In genomic region chr6:32413427-32414047, GRCh38 we compare ENCODE assay signal across 9 cellular contexts. TPM values are rescaled to one million over a fixed set of nuclear protein-coding genes. Genes with fewer than 3 reads are reported as not detected.
DNase-seq lines count a peak whose midpoint lies in the region; ATAC-seq, FAIRE-seq and TF ChIP-seq lines count a peak whose summit lies in the region.
"Had no signal": no experiment of that assay in that cellular context is flagged by ENCODE, and none has a peak within 500 bp of the region (broad histone marks: within the 10 kb centered on the region; RNA-seq: fewer than 3 reads in every experiment).

No MANE protein-coding gene starts in this region.

- peak overlapping the region; percentile 40; the same call in 1 of the 2 replicates for H2AFZ ChIP-seq in GM12878 (ENCODE audit: control insufficient read depth, low read depth, low read length)
- no peak overlapping the region for H2AFZ ChIP-seq in smooth muscle cell (ENCODE audit: low read depth)

- no peak for TF ChIP-seq POLR2A in GM12891 (IDR thresholded peaks at IDR 0.05; ENCODE audit: low read depth, low read length)
- no peak for TF ChIP-seq POLR2A in GM12878 (IDR thresholded peaks at IDR 0.05; ENCODE audit: low read depth, low read length)

- H3K79me2 ChIP-seq in GM12878 (ENCODE audit: control insufficient read depth, insufficient read depth, low read length), result no peaks in the 10 kb centered on the region
- no peaks in the 10 kb centered on the region for H3K79me2 ChIP-seq in smooth muscle cell (ENCODE audit: low read depth)

- 2% methylated on average over 11 of the region's 11 CpGs for WGBS in GM12878 (ENCODE audit: insufficient coverage, insufficient replicate concordance, low lambda C conversion rate, missing lambda C conversion rate)
- 10% methylated on average over 11 of the region's 11 CpGs for WGBS in smooth muscle cell (ENCODE audit: low lambda C conversion rate)

- peak; percentile 83 for TF ChIP-seq RAD21 in GM12878 (IDR thresholded peaks at IDR 0.05; ENCODE audit: insufficient read depth, low read depth, low read length)

- POLR2A ChIA-PET in GM12878 (lab: Charles Lee), result interaction anchor here (1.4 kb wide), 1 partner anchor 455 kb away, joined by 3 read pairs; no protein-coding TSS in a partner anchor

- TF ChIP-seq EP300 in GM12878 (IDR thresholded peaks at IDR 0.05; ENCODE audit: borderline replicate concordance in 1 of 2, control insufficient read depth in 1 of 2, low read depth in 2 of 2, low read length in 2 of 2), result no peak

- no TSS peak for BruUV-seq in GM12878 (replicated peaks; lab: Mats Ljungman, UMichigan)

- no peaks in the 10 kb centered on the region for H3K36me3 ChIP-seq in GM12878 (ENCODE audit: control insufficient read depth in 2 of 2, insufficient read depth in 2 of 2, low read length in 1 of 2)
- H3K36me3 ChIP-seq in smooth muscle cell (ENCODE audit: low read depth), result no peaks in the 10 kb centered on the region

- peak; percentile 35 for DNase-seq in GM12891 (ENCODE audit: insufficient read length, low spot score)
- DNase-seq in NCI-H187 treated with DMSO at 0.1 percent for 48 hours (lab: John Stamatoyannopoulos, UW), result peak; percentile 61
- DNase-seq in UCSD-AML1 (lab: John Stamatoyannopoulos, UW; ENCODE audit: unreplicated experiment), result peak; percentile 62
- DNase-seq in GM12878 (ENCODE audit: low read depth, low spot score), result peak; percentile 40
- peak; percentile 61 for DNase-seq in iPS DF 19.7 (ENCODE audit: low read depth, low spot score)
- peak; percentile 36 for DNase-seq in smooth muscle cell (lab: John Stamatoyannopoulos, UW; ENCODE audit: unreplicated experiment)

- FAIRE-seq in GM12891 (lab: Jason Lieb, UNC), result peak; percentile 97
- FAIRE-seq in GM12878 (lab: Jason Lieb, UNC), result peak; percentile 96

- no peaks in the 10 kb centered on the region for H3F3A ChIP-seq in smooth muscle cell (ENCODE audit: low read depth)

- in situ Hi-C loops in GM12878 (cut with MboI), result loop anchor here (5.0 kb wide), 3 partner anchors 166 to 454 kb away; no protein-coding TSS in a partner anchor

- H3K9me3 ChIP-seq in GM12878 (replicated peaks; ENCODE audit: control insufficient read depth, insufficient read depth, low read length) (no peaks in the 10 kb centered on the region), smooth muscle cell (replicated peaks; ENCODE audit: low read depth) (no peaks in the 10 kb centered on the region)

- H3K27ac ChIP-seq in 22Rv1 (no peak overlapping the region), GM12878 (ENCODE audit: control insufficient read depth, insufficient read depth) (no peak overlapping the region), smooth muscle cell (ENCODE audit: low read depth) (no peak overlapping the region)

- CTCF ChIA-PET in GM12878 (lab: Yijun Ruan, JAX), result interaction anchor here (0.6 to 11.1 kb wide), 44 partner anchors 10 to 550 kb away, joined by 3 to 200 read pairs (median 4); partner anchors contain the start of genes HLA-DQB1 and TAP2

- H3K9ac ChIP-seq in GM12878 (ENCODE audit: control insufficient read depth, insufficient read depth, low read length), result no peak overlapping the region
- H3K9ac ChIP-seq in smooth muscle cell (ENCODE audit: low read depth), result no peak overlapping the region

- ATAC-seq in GM12878 (peak; percentile 94), GM21723 (IDR thresholded peaks at IDR 0.05; ENCODE audit: unreplicated experiment) (no peak)

- SMC1A ChIA-PET in GM12878 (lab: Charles Lee; ENCODE audit: uncharacterized antibody, unreplicated experiment), result interaction anchor here (0.6 to 6.5 kb wide), 35 partner anchors 9 to 571 kb away, joined by 3 to 99 read pairs (median 4); partner anchors contain the start of gene TAP2

- no peaks in the 10 kb centered on the region for H3K4me1 ChIP-seq in GM12878 (ENCODE audit: control insufficient read depth, insufficient read depth, low read length)
- no peaks in the 10 kb centered on the region for H3K4me1 ChIP-seq in smooth muscle cell (ENCODE audit: low read depth)

- H3K4me3 ChIP-seq in GM12878 (no peak overlapping the region), smooth muscle cell (no peak overlapping the region)

- no peak overlapping the region; the same call in 1 of the 2 replicates for H3K4me2 ChIP-seq in GM12878 (ENCODE audit: control insufficient read depth, insufficient read depth)
- no peak overlapping the region for H3K4me2 ChIP-seq in smooth muscle cell

- RAD21 ChIA-PET in GM12878 (lab: Charles Lee; ENCODE audit: unreplicated experiment), result interaction anchor here (0.6 to 7.5 kb wide), 19 partner anchors 11 to 455 kb away, joined by 3 to 72 read pairs (median 6); no protein-coding TSS in a partner anchor

- TF ChIP-seq CTCF in 22Rv1 (IDR thresholded peaks at IDR 0.05), result peak; percentile 97
- TF ChIP-seq CTCF in GM12878 (IDR thresholded peaks at IDR 0.05 in 2 of 3, conservative IDR thresholded peaks at IDR 0.05 in 1 of 3; ENCODE audit: control insufficient read depth in 2 of 3, extremely low read depth in 1 of 3, insufficient read depth in 1 of 3, low read depth in 3 of 3, low read length in 3 of 3), result peak; percentile 84 to 96 (median 94)
- TF ChIP-seq CTCF in smooth muscle cell (IDR thresholded peaks at IDR 0.05; ENCODE audit: borderline replicate concordance, insufficient read depth, poor library complexity, severe bottlenecking), result peak; percentile 89

- intact Hi-C loops in GM12878 (cut with micrococcal nuclease; ENCODE audit: unreplicated experiment), result loop anchor here (1.0 to 5.0 kb wide), 5 partner anchors 168 to 454 kb away; no protein-coding TSS in a partner anchor

- H4K20me1 ChIP-seq in GM12878 (ENCODE audit: control insufficient read depth, insufficient read depth) (no peaks in the 10 kb centered on the region), smooth muscle cell (ENCODE audit: low read depth) (no peaks in the 10 kb centered on the region)

- H3K27me3 ChIP-seq in GM12878 (replicated peaks in 1 of 2; ENCODE audit: control insufficient read depth in 2 of 2, insufficient read depth in 2 of 2, low read length in 1 of 2) (no peaks in the 10 kb centered on the region; a peak in 2 of 4 replicates), smooth muscle cell (ENCODE audit: low read depth) (peaks cover 41% of the 10 kb centered on the region)

RNA-seq across cellular contexts. Expression of gene BTNL2, which starts 6.6 kb away (rescaled TPM):
- not detected for polyA plus RNA-seq in GM12891 (2012; ENCODE audit: low read depth, missing spikeins)
- total RNA-seq in GM12878 (2013; cell fraction: nucleolus; rRNA removed), result not detected in 2 replicates
- total RNA-seq in GM12878 (2014; rRNA removed) (0.11 TPM in 1 of 2 replicates, not detected in the other), GM12878 (2014; rRNA removed; fragmentation: Illumina TruSeq; extraction: Trizol) (not detected in 2 replicates), GM12878 (2021) (0.26 TPM in 1 of 2 replicates, not detected in the other), smooth muscle cell (not detected in 2 replicates)
- not detected for polyA plus RNA-seq in GM12878 (2011; ENCODE audit: low read depth)
- polyA plus RNA-seq in GM12878 (2011; rRNA removed) (0.20 TPM in 1 of 2 replicates, not detected in the other), GM12878 (2014; fragmentation: Illumina TruSeq; extraction: Trizol) (not detected in 2 replicates), GM12878 (2014; fragmentation: Nextera tagmentation; extraction: Ambion mirVana) (under 1 TPM in 1 of 2 experiments, not detected in 1; 0.29 TPM), GM12878 (2014; rRNA removed) (0.26 TPM in 1 of 2 replicates, not detected in the other), GM12878 (2016; fragmentation: Nextera tagmentation; extraction: Ambion mirVana) (not detected), smooth muscle cell (not detected in 2 replicates)
- 0.15 TPM in 1 of 2 replicates, not detected in the other for polyA plus RNA-seq in GM12878 (2011; cell fraction: cytosol; rRNA removed)
- polyA plus RNA-seq in GM12878 (2011; cell fraction: nucleus; rRNA removed), result 0.76 and 0.82 TPM in 2 replicates
- not detected in 2 replicates for polyA plus RNA-seq in GM12878 (2012)
- polyA minus RNA-seq in GM12878 (2011; rRNA and poly(A)+ RNA removed), result 0.59 TPM in 1 of 2 replicates, not detected in the other
- not detected in 2 replicates for polyA minus RNA-seq in GM12878 (2011; cell fraction: cytosol; rRNA and poly(A)+ RNA removed)
- polyA minus RNA-seq in GM12878 (2011; cell fraction: nucleus; rRNA and poly(A)+ RNA removed), result not detected in 2 replicates
- total RNA-seq: urinary bladder had no signal
- polyA plus RNA-seq: urinary bladder had no signal

RNA-seq across cellular contexts. Expression of gene HLA-DRA, which starts 26.1 kb away (rescaled TPM):
- polyA plus RNA-seq in GM12891 (2012; ENCODE audit: low read depth, missing spikeins), result 4,672 TPM
- total RNA-seq in GM12878 (2013; cell fraction: nucleolus; rRNA removed), result 1,287 and 1,330 TPM in 2 replicates
- total RNA-seq in GM12878 (2014; rRNA removed) (2,559 and 2,863 TPM in 2 replicates), GM12878 (2014; rRNA removed; fragmentation: Illumina TruSeq; extraction: Trizol) (2,824 and 2,869 TPM in 2 replicates), GM12878 (2021) (2,040 and 2,127 TPM in 2 replicates), smooth muscle cell (not detected in 2 replicates)
- polyA plus RNA-seq in GM12878 (2011; ENCODE audit: low read depth), result 4,381 TPM
- polyA plus RNA-seq in GM12878 (2011; rRNA removed) (6,832 and 7,093 TPM in 2 replicates), GM12878 (2014; fragmentation: Illumina TruSeq; extraction: Trizol) (3,849 and 4,829 TPM in 2 replicates), GM12878 (2014; fragmentation: Nextera tagmentation; extraction: Ambion mirVana) (1,000 to 10,000 TPM; 4,131 to 6,024 TPM), GM12878 (2014; rRNA removed) (2,742 and 2,894 TPM in 2 replicates), GM12878 (2016; fragmentation: Nextera tagmentation; extraction: Ambion mirVana) (1,000 to 10,000 TPM; 2,299 to 2,366 TPM), smooth muscle cell (0.41 TPM in 1 of 2 replicates, not detected in the other)
- 4,390 and 4,721 TPM in 2 replicates for polyA plus RNA-seq in GM12878 (2011; cell fraction: cytosol; rRNA removed)
- polyA plus RNA-seq in GM12878 (2011; cell fraction: nucleus; rRNA removed), result 1,234 and 2,181 TPM in 2 replicates
- polyA plus RNA-seq in GM12878 (2012), result 3,681 and 3,742 TPM in 2 replicates
- polyA minus RNA-seq in GM12878 (2011; rRNA and poly(A)+ RNA removed), result 2,520 and 2,732 TPM in 2 replicates
- polyA minus RNA-seq in GM12878 (2011; cell fraction: cytosol; rRNA and poly(A)+ RNA removed), result 587 and 631 TPM in 2 replicates
- 263 and 275 TPM in 2 replicates for polyA minus RNA-seq in GM12878 (2011; cell fraction: nucleus; rRNA and poly(A)+ RNA removed)

RNA-seq across cellular contexts. Expression of gene TSBP1, which starts 41.8 kb away (rescaled TPM):
- not detected for polyA plus RNA-seq in GM12891 (2012; ENCODE audit: low read depth, missing spikeins)
- not detected in 2 replicates for total RNA-seq in GM12878 (2013; cell fraction: nucleolus; rRNA removed)
- not detected in 2 replicates for total RNA-seq in GM12878 (2014; rRNA removed)
- not detected in 2 replicates for total RNA-seq in GM12878 (2014; rRNA removed; fragmentation: Illumina TruSeq; extraction: Trizol)
- total RNA-seq in GM12878 (2021), result not detected in 2 replicates
- not detected for polyA plus RNA-seq in GM12878 (2011; ENCODE audit: low read depth)
- not detected in 2 replicates for polyA plus RNA-seq in GM12878 (2011; rRNA removed)
- polyA plus RNA-seq in GM12878 (2011; cell fraction: cytosol; rRNA removed), result not detected in 2 replicates
- polyA plus RNA-seq in GM12878 (2011; cell fraction: nucleus; rRNA removed), result not detected in 2 replicates
- polyA plus RNA-seq in GM12878 (2012), result not detected in 2 replicates
- polyA plus RNA-seq in GM12878 (2014; fragmentation: Illumina TruSeq; extraction: Trizol), result not detected in 2 replicates
- polyA plus RNA-seq in GM12878 (2014; fragmentation: Nextera tagmentation; extraction: Ambion mirVana), result not detected
- polyA plus RNA-seq in GM12878 (2014; rRNA removed), result not detected in 2 replicates
- not detected for polyA plus RNA-seq in GM12878 (2016; fragmentation: Nextera tagmentation; extraction: Ambion mirVana)
- not detected in 2 replicates for polyA minus RNA-seq in GM12878 (2011; rRNA and poly(A)+ RNA removed)
- not detected in 2 replicates for polyA minus RNA-seq in GM12878 (2011; cell fraction: cytosol; rRNA and poly(A)+ RNA removed)
- polyA minus RNA-seq in GM12878 (2011; cell fraction: nucleus; rRNA and poly(A)+ RNA removed), result not detected in 2 replicates
- not detected in 2 replicates for total RNA-seq in smooth muscle cell
- polyA plus RNA-seq in smooth muscle cell, result not detected in 2 replicates
- total RNA-seq: urinary bladder had no signal
- polyA plus RNA-seq: urinary bladder had no signal

Comparison
In these comparisons a context has a peak if more than half of its experiments do, and no peak if none do; other contexts are left out.
1. RNA of gene HLA-DRA, which starts 26.1 kb away (total RNA-seq): 1,287 to 2,869 TPM in GM12878; not detected in smooth muscle cell; every median in the first group is over 1,000 times any median in the second.
2. Peak in every context shown above with its lines, with median percentiles within 50 percentile points of each other: CTCF ChIP-seq and DNase-seq.